ENCODE assay signal across 1 cellular context in genomic region chr11:62671604-62672528, GRCh38.
A peak's percentile ranks its signal among the peaks of the same experiment; 100 is the strongest.
TF ChIP-seq lines count a peak whose summit lies in the region.

Gene LBHD1 (minus strand): TSS chr11:62672267. CDS start chr11:62670031, 2,236 bp downstream.
A gene with protein sequence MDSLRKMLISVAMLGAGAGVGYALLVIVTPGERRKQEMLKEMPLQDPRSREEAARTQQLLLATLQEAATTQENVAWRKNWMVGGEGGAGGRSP (plus strand): TSS chr11:62671673. CDS start chr11:62671746, 73 bp downstream.

TF ChIP-seq in K562, 482 proteins besides CTCF, POLR2A, EP300 and RAD21 (continued from another document and continues in another):
- TF ChIP-seq, protein P1, sequence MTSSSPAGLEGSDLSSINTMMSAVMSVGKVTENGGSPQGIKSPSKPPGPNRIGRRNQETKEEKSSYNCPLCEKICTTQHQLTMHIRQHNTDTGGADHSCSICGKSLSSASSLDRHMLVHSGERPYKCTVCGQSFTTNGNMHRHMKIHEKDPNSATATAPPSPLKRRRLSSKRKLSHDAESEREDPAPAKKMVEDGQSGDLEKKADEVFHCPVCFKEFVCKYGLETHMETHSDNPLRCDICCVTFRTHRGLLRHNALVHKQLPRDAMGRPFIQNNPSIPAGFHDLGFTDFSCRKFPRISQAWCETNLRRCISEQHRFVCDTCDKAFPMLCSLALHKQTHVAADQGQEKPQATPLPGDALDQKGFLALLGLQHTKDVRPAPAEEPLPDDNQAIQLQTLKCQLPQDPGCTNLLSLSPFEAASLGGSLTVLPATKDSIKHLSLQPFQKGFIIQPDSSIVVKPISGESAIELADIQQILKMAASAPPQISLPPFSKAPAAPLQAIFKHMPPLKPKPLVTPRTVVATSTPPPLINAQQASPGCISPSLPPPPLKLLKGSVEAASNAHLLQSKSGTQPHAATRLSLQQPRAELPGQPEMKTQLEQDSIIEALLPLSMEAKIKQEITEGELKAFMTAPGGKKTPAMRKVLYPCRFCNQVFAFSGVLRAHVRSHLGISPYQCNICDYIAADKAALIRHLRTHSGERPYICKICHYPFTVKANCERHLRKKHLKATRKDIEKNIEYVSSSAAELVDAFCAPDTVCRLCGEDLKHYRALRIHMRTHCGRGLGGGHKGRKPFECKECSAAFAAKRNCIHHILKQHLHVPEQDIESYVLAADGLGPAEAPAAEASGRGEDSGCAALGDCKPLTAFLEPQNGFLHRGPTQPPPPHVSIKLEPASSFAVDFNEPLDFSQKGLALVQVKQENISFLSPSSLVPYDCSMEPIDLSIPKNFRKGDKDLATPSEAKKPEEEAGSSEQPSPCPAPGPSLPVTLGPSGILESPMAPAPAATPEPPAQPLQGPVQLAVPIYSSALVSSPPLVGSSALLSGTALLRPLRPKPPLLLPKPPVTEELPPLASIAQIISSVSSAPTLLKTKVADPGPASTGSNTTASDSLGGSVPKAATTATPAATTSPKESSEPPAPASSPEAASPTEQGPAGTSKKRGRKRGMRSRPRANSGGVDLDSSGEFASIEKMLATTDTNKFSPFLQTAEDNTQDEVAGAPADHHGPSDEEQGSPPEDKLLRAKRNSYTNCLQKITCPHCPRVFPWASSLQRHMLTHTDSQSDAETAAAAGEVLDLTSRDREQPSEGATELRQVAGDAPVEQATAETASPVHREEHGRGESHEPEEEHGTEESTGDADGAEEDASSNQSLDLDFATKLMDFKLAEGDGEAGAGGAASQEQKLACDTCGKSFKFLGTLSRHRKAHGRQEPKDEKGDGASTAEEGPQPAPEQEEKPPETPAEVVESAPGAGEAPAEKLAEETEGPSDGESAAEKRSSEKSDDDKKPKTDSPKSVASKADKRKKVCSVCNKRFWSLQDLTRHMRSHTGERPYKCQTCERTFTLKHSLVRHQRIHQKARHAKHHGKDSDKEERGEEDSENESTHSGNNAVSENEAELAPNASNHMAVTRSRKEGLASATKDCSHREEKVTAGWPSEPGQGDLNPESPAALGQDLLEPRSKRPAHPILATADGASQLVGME (CRISPR knock-in tag; IDR thresholded peaks at IDR 0.05) = no peak
- TF ChIP-seq PPARD (CRISPR knock-in tag; IDR thresholded peaks at IDR 0.05) (no peak), POLR3A (IDR thresholded peaks at IDR 0.05; ENCODE audit: borderline replicate concordance, extremely low read depth, insufficient read depth, insufficient read length) (no peak), PHF8 (IDR thresholded peaks at IDR 0.05; ENCODE audit: borderline replicate concordance, low read length) (peak; percentile 96), GATAD2A (IDR thresholded peaks at IDR 0.05) (0 out of 2 replicates have a peak, but pooled peaks have one; percentile 21), ZFP1 (CRISPR knock-in tag; IDR thresholded peaks at IDR 0.05) (no peak), NFE2 (IDR thresholded peaks at IDR 0.05; ENCODE audit: low read depth) (peak; percentile 45; the same call in 1 of the 2 replicates), ZNF282 (CRISPR knock-in tag; IDR thresholded peaks at IDR 0.05) (no peak), BMI1 (IDR thresholded peaks at IDR 0.05; ENCODE audit: low read length) (no peak), NFYB (IDR thresholded peaks at IDR 0.05; ENCODE audit: extremely low read depth, insufficient read length) (peak; percentile 40), FOXP4 (CRISPR knock-in tag; IDR thresholded peaks at IDR 0.05; ENCODE audit: borderline replicate concordance) (no peak), HNRNPL (IDR thresholded peaks at IDR 0.05; ENCODE audit: low read depth, low read length) (0 out of 2 replicates have a peak, but pooled peaks have one; percentile 19), TRIM28 (IDR thresholded peaks at IDR 0.05) (0 out of 2 replicates have a peak, but pooled peaks have one; percentile 16), DMBX1 (CRISPR knock-in tag; IDR thresholded peaks at IDR 0.05; ENCODE audit: borderline replicate concordance) (no peak), CBFB (CRISPR knock-in tag; IDR thresholded peaks at IDR 0.05) (no peak), CREM (IDR thresholded peaks at IDR 0.05; ENCODE audit: low read depth) (peak; percentile 74), ZKSCAN1 (IDR thresholded peaks at IDR 0.05; ENCODE audit: low read depth, low read length) (no peak), ZNF263 (CRISPR knock-in tag; IDR thresholded peaks at IDR 0.05; ENCODE audit: borderline replicate concordance) (no peak), ZNF764 (CRISPR knock-in tag; IDR thresholded peaks at IDR 0.05; ENCODE audit: low read depth) (no peak), ATF6 (CRISPR knock-in tag; IDR thresholded peaks at IDR 0.05) (0 out of 2 replicates have a peak, but pooled peaks have one; percentile 37), ADNP (tag; IDR thresholded peaks at IDR 0.05) (no peak), ZNF76 (CRISPR knock-in tag; IDR thresholded peaks at IDR 0.05; ENCODE audit: borderline replicate concordance) (no peak), ZNF384 (IDR thresholded peaks at IDR 0.05; ENCODE audit: low read depth, low read length) (peak; percentile 98), ZNF77 (CRISPR knock-in tag; IDR thresholded peaks at IDR 0.05) (no peak), SFPQ (IDR thresholded peaks at IDR 0.05; ENCODE audit: low read depth, low read length) (no peak), CAMTA2 (CRISPR knock-in tag; conservative IDR thresholded peaks at IDR 0.05) (no peak), ZC3H11A (IDR thresholded peaks at IDR 0.05; ENCODE audit: low read depth, low read length) (no peak; the same call in 1 of the 2 replicates), RBM34 (IDR thresholded peaks at IDR 0.05; ENCODE audit: borderline replicate concordance, insufficient read depth, low read length) (no peak), CSDE1 (IDR thresholded peaks at IDR 0.05) (peak in 1 of 2 experiments; percentile 40; a peak in 1 of 4 replicates), SMARCA5 (IDR thresholded peaks at IDR 0.05) (no peak)
- TF ChIP-seq, protein P2, sequence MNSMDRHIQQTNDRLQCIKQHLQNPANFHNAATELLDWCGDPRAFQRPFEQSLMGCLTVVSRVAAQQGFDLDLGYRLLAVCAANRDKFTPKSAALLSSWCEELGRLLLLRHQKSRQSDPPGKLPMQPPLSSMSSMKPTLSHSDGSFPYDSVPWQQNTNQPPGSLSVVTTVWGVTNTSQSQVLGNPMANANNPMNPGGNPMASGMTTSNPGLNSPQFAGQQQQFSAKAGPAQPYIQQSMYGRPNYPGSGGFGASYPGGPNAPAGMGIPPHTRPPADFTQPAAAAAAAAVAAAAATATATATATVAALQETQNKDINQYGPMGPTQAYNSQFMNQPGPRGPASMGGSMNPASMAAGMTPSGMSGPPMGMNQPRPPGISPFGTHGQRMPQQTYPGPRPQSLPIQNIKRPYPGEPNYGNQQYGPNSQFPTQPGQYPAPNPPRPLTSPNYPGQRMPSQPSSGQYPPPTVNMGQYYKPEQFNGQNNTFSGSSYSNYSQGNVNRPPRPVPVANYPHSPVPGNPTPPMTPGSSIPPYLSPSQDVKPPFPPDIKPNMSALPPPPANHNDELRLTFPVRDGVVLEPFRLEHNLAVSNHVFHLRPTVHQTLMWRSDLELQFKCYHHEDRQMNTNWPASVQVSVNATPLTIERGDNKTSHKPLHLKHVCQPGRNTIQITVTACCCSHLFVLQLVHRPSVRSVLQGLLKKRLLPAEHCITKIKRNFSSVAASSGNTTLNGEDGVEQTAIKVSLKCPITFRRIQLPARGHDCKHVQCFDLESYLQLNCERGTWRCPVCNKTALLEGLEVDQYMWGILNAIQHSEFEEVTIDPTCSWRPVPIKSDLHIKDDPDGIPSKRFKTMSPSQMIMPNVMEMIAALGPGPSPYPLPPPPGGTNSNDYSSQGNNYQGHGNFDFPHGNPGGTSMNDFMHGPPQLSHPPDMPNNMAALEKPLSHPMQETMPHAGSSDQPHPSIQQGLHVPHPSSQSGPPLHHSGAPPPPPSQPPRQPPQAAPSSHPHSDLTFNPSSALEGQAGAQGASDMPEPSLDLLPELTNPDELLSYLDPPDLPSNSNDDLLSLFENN (IDR thresholded peaks at IDR 0.05; ENCODE audit: low read depth in 2 of 2, low read length in 2 of 2) = no peak
- TF ChIP-seq, protein P3, sequence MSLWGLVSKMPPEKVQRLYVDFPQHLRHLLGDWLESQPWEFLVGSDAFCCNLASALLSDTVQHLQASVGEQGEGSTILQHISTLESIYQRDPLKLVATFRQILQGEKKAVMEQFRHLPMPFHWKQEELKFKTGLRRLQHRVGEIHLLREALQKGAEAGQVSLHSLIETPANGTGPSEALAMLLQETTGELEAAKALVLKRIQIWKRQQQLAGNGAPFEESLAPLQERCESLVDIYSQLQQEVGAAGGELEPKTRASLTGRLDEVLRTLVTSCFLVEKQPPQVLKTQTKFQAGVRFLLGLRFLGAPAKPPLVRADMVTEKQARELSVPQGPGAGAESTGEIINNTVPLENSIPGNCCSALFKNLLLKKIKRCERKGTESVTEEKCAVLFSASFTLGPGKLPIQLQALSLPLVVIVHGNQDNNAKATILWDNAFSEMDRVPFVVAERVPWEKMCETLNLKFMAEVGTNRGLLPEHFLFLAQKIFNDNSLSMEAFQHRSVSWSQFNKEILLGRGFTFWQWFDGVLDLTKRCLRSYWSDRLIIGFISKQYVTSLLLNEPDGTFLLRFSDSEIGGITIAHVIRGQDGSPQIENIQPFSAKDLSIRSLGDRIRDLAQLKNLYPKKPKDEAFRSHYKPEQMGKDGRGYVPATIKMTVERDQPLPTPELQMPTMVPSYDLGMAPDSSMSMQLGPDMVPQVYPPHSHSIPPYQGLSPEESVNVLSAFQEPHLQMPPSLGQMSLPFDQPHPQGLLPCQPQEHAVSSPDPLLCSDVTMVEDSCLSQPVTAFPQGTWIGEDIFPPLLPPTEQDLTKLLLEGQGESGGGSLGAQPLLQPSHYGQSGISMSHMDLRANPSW (CRISPR knock-in tag; IDR thresholded peaks at IDR 0.05) = no peak
- TF ChIP-seq, protein P4, sequence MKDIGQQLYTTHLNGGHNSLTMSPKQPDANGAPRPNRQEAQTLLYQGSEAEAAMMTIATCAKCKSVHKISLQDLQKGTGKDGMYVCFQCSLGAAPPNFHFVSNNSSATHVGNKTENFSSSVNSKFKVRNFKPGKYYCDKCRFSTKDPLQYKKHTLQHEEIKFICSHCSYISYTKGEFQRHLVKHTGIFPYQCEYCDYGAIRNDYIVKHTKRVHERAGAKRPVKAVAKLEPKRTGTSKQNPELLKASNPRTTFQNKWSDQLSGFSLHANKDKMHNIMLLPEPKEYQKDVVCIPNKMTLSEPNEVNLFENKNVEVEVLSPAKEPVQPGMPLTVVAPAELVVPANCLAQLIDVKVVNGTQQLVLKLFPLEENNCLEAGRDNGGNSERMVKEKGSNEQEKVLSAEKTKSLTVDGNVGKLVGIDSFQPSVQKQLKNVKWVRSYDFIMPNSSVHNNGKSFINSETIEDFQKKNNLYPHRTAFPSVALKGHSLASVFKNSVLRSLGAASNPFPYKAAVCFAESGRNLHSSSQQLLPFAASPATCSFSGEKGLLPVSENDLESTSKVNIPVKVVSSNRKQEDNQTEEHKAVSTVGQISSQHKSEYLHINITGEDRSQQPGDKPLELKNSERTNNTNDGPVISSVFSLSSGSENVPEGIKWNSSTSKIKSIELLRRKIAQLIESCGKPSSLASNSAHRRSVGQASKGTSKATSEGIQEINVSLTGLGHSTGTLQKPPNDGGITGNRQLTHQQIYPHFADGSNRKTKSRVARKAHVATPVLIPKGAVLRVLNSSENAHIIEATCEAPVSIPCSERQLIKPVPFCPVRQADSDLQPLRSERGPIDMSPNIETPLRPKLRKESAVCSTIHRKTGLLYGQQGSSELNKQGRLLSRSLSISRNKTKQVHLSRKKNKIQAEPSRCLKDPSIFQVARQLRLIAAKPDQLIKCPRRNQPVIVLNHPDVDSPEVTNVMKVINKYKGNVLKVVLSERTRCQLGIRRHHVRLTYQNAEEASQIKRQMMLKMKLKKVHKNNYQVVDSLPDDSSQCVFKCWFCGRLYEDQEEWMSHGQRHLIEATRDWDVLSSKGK (CRISPR knock-in tag; IDR thresholded peaks at IDR 0.05) = no peak
- TF ChIP-seq, protein P5, sequence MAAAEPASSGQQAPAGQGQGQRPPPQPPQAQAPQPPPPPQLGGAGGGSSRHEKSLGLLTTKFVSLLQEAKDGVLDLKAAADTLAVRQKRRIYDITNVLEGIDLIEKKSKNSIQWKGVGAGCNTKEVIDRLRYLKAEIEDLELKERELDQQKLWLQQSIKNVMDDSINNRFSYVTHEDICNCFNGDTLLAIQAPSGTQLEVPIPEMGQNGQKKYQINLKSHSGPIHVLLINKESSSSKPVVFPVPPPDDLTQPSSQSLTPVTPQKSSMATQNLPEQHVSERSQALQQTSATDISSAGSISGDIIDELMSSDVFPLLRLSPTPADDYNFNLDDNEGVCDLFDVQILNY (CRISPR knock-in tag; IDR thresholded peaks at IDR 0.05) = peak; percentile 79
